9 cellular contexts compared by ENCODE assay signal in the genomic region with DNA sequence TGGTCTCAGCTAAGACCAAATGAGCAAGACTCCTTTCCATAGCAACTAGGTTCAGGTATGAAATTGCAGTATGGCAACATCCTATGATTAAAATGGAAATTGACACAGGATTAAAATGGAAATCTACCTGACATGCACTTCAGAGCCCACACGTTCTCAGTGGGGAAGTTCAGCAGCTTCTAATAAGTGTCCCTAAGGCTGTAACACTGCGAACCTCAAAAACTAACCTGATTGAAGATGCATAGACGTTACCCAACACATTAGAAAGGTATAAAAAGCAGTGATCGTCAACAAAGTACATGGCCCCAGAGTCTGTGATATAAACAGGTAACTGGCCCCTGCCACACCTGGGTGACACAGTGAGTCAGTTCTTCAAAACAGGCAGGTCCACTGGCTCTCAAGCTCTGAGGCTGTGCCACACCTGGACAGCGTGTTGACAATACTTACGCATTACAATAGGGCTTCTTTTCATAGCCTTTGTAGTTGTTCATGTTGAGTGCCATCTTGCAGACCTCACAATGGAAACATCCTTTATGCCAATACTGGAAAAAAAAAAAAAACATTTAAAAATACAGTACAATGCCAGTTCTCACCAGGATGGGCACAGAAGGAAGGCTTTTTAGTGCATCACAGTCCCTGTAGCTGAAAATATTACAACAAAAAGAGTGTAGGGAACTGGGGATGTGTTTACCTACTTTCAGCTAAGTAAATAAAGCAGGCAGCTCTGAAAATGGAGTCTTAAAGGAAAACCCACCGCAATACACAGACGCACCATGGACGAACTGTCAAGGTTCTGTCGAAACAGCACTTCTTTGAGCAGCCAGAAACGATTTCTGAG.
A peak's percentile ranks its signal among the peaks of the same experiment; 100 is the strongest.
DNase-seq lines count a peak whose midpoint lies in the region; ATAC-seq and TF ChIP-seq lines count a peak whose summit lies in the region.
"Had no signal": no experiment of that assay in that cellular context is flagged by ENCODE, and none has a peak within 500 bp of the region (broad histone marks: within the 10 kb centered on the region; RNA-seq: fewer than 3 reads in every experiment).

No MANE protein-coding gene starts in this region.

- H3K27ac ChIP-seq in coronary artery (no peak overlapping the region), muscle layer of duodenum (ENCODE audit: low read length) (no peak overlapping the region)

- H3K4me3 ChIP-seq in coronary artery (peak overlapping the region; percentile 74), muscle layer of duodenum (ENCODE audit: low read depth in 1 of 2, low read length in 2 of 2) (peak overlapping the region; percentile 37 to 70)

- TF ChIP-seq CTCF in coronary artery (IDR thresholded peaks at IDR 0.05), result no peak

- DNase-seq in COR-L47 (lab: John Stamatoyannopoulos, UW) (peak; percentile 31), NCI-H2029 treated with DMSO at 0.1 percent for 48 hours (lab: John Stamatoyannopoulos, UW) (peak; percentile 79), coronary artery (ENCODE audit: low spot score) (no peak)
- DNase-seq in effector CD8-positive, alpha-beta T cell (lab: John Stamatoyannopoulos, UW), result no peak
- DNase-seq: NCI-H1694 had no signal

- H3K27me3 ChIP-seq in muscle layer of duodenum (ENCODE audit: low read depth, low read length), result peaks cover 4% of the 10 kb centered on the region

- H3K36me3 ChIP-seq in muscle layer of duodenum (ENCODE audit: control insufficient read depth in 1 of 2, insufficient read depth in 2 of 2, low read length in 2 of 2), result no peaks in the 10 kb centered on the region

- no peaks in the 10 kb centered on the region for H3K9me3 ChIP-seq in muscle layer of duodenum (ENCODE audit: control insufficient read depth in 1 of 2, low read length in 2 of 2)

- H3K4me1 ChIP-seq in muscle layer of duodenum (ENCODE audit: control insufficient read depth in 1 of 2, insufficient read depth in 2 of 2, low read length in 2 of 2), result peaks cover 0 to 19% of the 10 kb centered on the region in 2 donors

- ATAC-seq in HG03280 (IDR thresholded peaks at IDR 0.05; ENCODE audit: unreplicated experiment) (no peak), HG02884 (IDR thresholded peaks at IDR 0.05; ENCODE audit: unreplicated experiment) (no peak)
- ATAC-seq in activated CD4-positive, CD25-positive, alpha-beta regulatory T cell treated with anti-CD3 and anti-CD28 coated beads, Interleukin-2, amount 50 U/mL, for 24 hours, result no peak

Comparison
In these comparisons a context has a peak if more than half of its experiments do, and no peak if none do; other contexts are left out.
1. DNase-seq: peak in COR-L47 (single experiment) and NCI-H2029 treated with DMSO at 0.1 percent for 48 hours (single experiment); none in coronary artery (single experiment) and effector CD8-positive, alpha-beta T cell (single experiment).